In the genomic region with DNA sequence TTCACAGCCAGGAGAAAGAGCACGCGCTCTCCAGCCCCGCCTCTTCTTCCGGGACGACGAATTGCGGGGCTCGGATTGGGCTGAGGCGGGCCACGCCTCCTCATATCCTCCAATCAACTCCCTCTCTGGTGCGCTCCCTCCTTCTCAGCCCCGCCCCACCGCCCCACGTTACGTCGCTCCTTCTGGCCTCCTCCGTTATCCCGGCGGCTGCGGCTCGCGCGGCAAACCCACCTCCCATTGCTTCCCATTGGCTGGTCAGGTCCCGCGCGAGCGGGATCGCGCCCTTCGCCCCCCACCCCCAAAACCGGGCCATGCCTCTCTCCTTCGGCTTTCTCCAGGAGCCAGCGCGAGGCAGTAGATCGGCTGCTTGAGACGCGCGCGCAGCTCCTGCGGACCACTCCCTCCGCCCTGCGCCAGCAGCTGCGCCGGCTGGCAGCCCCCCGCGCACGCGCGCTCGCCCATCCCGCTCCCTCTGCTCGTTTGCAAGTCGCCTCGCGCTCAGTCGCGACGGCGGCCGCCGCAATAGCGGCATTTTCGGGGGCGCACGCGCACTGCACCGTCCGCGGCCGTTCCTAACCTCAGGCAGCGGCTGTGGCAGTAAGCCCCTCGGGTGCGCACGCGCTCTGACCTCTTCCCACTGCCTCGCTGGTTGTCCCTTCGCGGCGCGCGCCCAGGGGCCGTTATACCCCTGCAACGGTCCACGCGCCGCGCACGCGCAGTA, we compare ENCODE assay signal across 8 cellular contexts. TPM values are rescaled to one million over a fixed set of nuclear protein-coding genes. Genes with fewer than 3 reads are reported as not detected.
DNase-seq lines count a peak whose midpoint lies in the region; ATAC-seq lines count a peak whose summit lies in the region.

No MANE protein-coding gene starts in this region.

- no peaks in the 10 kb centered on the region for H3K27me3 ChIP-seq in mucosa of rectum (ENCODE audit: control insufficient read depth in 2 of 2, insufficient read depth in 2 of 2, low read length in 2 of 2)

- H3K4me1 ChIP-seq in mucosa of rectum (ENCODE audit: control insufficient read depth in 2 of 2, insufficient read depth in 2 of 2, low read length in 2 of 2) = peaks cover 39 to 46% of the 10 kb centered on the region in 2 donors

- peak; percentile 66 for ATAC-seq in GM21576 (IDR thresholded peaks at IDR 0.05; ENCODE audit: unreplicated experiment)

- peaks cover 1% of the 10 kb centered on the region for H3K27me3 Mint-ChIP-seq in IgD-negative memory B cell

- peak overlapping the region; percentile 84 for H3K27ac ChIP-seq in epithelial cell of prostate
- peak overlapping the region; percentile 97 to 98 for H3K27ac ChIP-seq in mucosa of rectum (ENCODE audit: low read depth in 2 of 2, low read length in 2 of 2)

- peak; percentile 99 for DNase-seq in DMS 273 (lab: John Stamatoyannopoulos, UW; ENCODE audit: unreplicated experiment)
- peak; percentile 99 for DNase-seq in OCI-M1 (lab: John Stamatoyannopoulos, UW)
- peak; percentile 96 for DNase-seq in activated T-cell treated with anti-CD3 and anti-CD28 coated beads for 48 hours (ENCODE audit: low read depth)
- peak; percentile 92 for DNase-seq in epithelial cell of prostate (ENCODE audit: low read depth, low spot score)
- peak; percentile 97 for DNase-seq in stimulated activated CD8-positive, alpha-beta memory T cell treated with anti-CD3 and anti-CD28 coated beads, Interleukin-4, amount 100 ng/mL, for 48 hours

- no peaks in the 10 kb centered on the region for H3K36me3 ChIP-seq in mucosa of rectum (ENCODE audit: control insufficient read depth in 2 of 2, insufficient read depth in 2 of 2, low read length in 2 of 2)

- H3K9ac ChIP-seq in mucosa of rectum (ENCODE audit: low read depth in 1 of 2, low read length in 2 of 2) = peak overlapping the region; percentile 65 to 83

- peak overlapping the region; percentile 89 to 93 (median 90) for H3K27ac Mint-ChIP-seq in IgD-negative memory B cell

- peak overlapping the region; percentile 87 to 98 (median 94) for H3K4me3 Mint-ChIP-seq in IgD-negative memory B cell

- H3K4me3 ChIP-seq in mucosa of rectum (ENCODE audit: low read length in 2 of 2) = peak overlapping the region; percentile 83 to 91

- no peaks in the 10 kb centered on the region for H3K36me3 Mint-ChIP-seq in IgD-negative memory B cell

- H3K9me3 Mint-ChIP-seq in IgD-negative memory B cell = no peaks in the 10 kb centered on the region

- no peaks in the 10 kb centered on the region for H3K9me3 ChIP-seq in mucosa of rectum (ENCODE audit: control insufficient read depth in 2 of 2, low read length in 2 of 2)

- peaks cover 17 to 23% (median 21%) of the 10 kb centered on the region in 3 donors for H3K4me1 Mint-ChIP-seq in IgD-negative memory B cell

RNA-seq across cellular contexts. Expression of a gene that starts 0.5 kb away (rescaled TPM):
- polyA plus RNA-seq in IgD-negative memory B cell = 4.4 TPM

RNA-seq across cellular contexts. Expression of a gene that starts 9.6 kb away (rescaled TPM):
- 76.8 TPM for polyA plus RNA-seq in IgD-negative memory B cell

Comparison
In these comparisons a context has a peak if more than half of its experiments do, and no peak if none do; other contexts are left out.
1. Peak in every context shown above with its lines: DNase-seq, ATAC-seq, H3K4me3 ChIP-seq and H3K27ac ChIP-seq.